24 cellular contexts compared by ENCODE assay signal in the genomic region with DNA sequence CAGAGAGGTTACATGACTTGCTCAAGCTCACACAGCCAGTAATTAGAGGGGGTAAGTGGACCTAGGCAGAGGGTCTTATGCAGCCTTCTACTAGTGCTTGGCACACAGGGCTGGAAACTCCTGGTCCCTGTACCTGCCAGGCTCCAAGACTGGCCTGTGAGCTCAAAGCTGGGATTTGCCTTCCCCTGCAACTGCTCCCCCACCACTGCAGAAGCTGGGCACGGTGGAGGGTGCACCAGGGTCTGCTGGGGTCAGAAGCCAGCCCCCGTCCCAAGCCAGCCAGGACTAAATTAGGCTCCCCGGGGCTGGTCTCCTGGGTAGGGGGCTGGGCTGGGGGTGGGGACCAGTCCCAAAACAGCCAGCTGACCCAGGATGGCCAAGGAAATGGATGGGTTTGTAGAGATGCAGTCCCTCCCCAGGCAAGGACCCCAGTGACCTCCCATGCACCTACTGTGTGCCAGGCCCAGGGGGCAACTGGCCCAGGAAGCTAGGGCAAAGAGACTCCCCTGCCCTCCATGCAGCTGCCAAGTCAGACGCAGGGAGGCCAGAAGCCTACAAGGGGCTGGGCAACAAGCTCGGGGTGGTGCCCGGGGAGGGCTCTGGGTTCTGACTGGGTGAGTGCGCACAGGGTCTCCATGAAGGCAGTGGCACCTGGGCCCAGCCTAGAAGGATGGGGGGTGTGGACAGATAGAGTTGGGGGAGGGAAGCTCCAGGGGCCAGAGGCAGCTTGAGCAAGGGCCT. TPM values are rescaled to one million over a fixed set of nuclear protein-coding genes. Genes with fewer than 3 reads are reported as not detected.
"Had no signal": no experiment of that assay in that cellular context is flagged by ENCODE, and none has a peak within 500 bp of the region (broad histone marks: within the 10 kb centered on the region; RNA-seq: fewer than 3 reads in every experiment).

No MANE protein-coding gene starts in this region.

- FAIRE-seq: endometrium, islet of Langerhans, keratinocyte had no signal

- H3K36me3 ChIP-seq: colonic mucosa, esophagus squamous epithelium, gastrocnemius medialis, heart right ventricle, left lung, lower lobe of right lung had no signal

- H3K4me1 ChIP-seq: colonic mucosa, esophagus squamous epithelium, gastrocnemius medialis, heart right ventricle, left lung, lower lobe of right lung had no signal

- H3K27ac ChIP-seq: colonic mucosa, epithelial cell of prostate, esophagus squamous epithelium, gastrocnemius medialis, heart right ventricle, left lung, lower lobe of right lung had no signal

- H3K4me3 ChIP-seq: colonic mucosa, esophagus squamous epithelium, gastrocnemius medialis, heart right ventricle, left lung, lower lobe of right lung, mucosa of descending colon had no signal

- H3K9me3 ChIP-seq: colonic mucosa, esophagus squamous epithelium, gastrocnemius medialis, heart right ventricle, left lung, lower lobe of right lung, mucosa of descending colon had no signal

- H3K27me3 ChIP-seq: colonic mucosa had no signal

- DNase-seq: colonic mucosa; cortex of kidney; effector CD8-positive, alpha-beta T cell; effector memory CD8-positive, alpha-beta T cell; endodermal cell; erythroblast; esophagus squamous epithelium; foreskin fibroblast; foreskin melanocyte; gastrocnemius medialis; glutamatergic neuron; head of caudate nucleus; heart right ventricle; hippocampal formation; left cardiac atrium; left lung; left ventricle myocardium superior; lower lobe of right lung; mesenchymal stem cell had no signal

RNA-seq across cellular contexts. Expression of a gene that starts 51.8 kb away (rescaled TPM):
- polyA plus RNA-seq: keratinocyte had no signal
